In the genomic region with DNA sequence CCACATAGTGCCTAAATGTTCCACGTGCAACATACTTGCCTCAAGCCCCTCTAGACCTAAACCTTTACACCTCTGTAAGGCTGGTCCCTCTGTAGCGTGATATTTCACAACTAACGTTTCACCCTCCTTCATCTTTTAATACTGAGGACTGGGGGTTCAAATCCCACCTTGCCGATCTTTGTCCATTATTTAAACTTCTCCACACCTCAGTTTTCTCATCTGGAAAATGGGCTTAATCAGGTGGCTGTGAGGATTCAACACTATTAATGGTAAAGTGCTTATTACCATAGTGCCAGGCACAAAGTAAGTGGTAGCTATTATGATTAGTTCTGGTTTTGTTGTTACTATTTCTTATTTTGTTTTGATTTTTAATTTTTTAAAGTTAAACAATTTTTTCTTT, we compare ENCODE assay signal across 24 cellular contexts. TPM values are rescaled to one million over a fixed set of nuclear protein-coding genes. Genes with fewer than 3 reads are reported as not detected.
"Had no signal": no experiment of that assay in that cellular context is flagged by ENCODE, and none has a peak within 500 bp of the region (broad histone marks: within the 10 kb centered on the region; RNA-seq: fewer than 3 reads in every experiment).

No MANE protein-coding gene starts in this region.

- H3K9me2 ChIP-seq: SK-N-SH had no signal

- H3K9ac ChIP-seq: SK-N-SH had no signal

- H3K4me3 ChIP-seq: MG63 had no signal

- H3K9me3 ChIP-seq: MG63, SK-N-SH had no signal

- H3K27ac Mint-ChIP-seq: T-cell; T-helper 1 cell treated with Interleukin-12 subunit alpha and Interleukin-12 subunit beta and Interleukin-4 antibody, amounts not matched to agents 30 μg/mL and 1 μg/mL, for 36 hours had no signal

- H3K36me3 ChIP-seq: MG63 had no signal

- H3K9me3 Mint-ChIP-seq: T-cell; T-helper 1 cell treated with Interleukin-12 subunit alpha and Interleukin-12 subunit beta and Interleukin-4 antibody, amounts not matched to agents 30 μg/mL and 1 μg/mL, for 36 hours had no signal

- H3K36me3 Mint-ChIP-seq: T-cell had no signal

- H3K4me2 ChIP-seq: SK-N-SH had no signal

- H3K4me3 Mint-ChIP-seq: T-cell; T-helper 1 cell treated with Interleukin-12 subunit alpha and Interleukin-12 subunit beta and Interleukin-4 antibody, amounts not matched to agents 30 μg/mL and 1 μg/mL, for 36 hours had no signal

- FAIRE-seq: RCC 7860 had no signal

- ATAC-seq: T-cell had no signal

- DNase-seq: Karpas-422, KG1, NCI-H1092, NCI-H1105 treated with DMSO at 0.1 percent for 48 hours, NCI-H1417 treated with DMSO at 0.1 percent for 48 hours, NCI-H146, NCI-H1694 treated with DMSO at 0.1 percent for 48 hours, NCI-H1930, NCI-H2081, NCI-H2107, NCI-H2227 treated with DMSO at 0.1 percent for 48 hours, NCI-H524, NCI-H526 treated with DMSO at 0.1 percent for 48 hours, NCI-H748 treated with DMSO at 0.1 percent for 48 hours, RPMI8226, SHP77, SK-N-SH, T-cell had no signal

- H3K27me3 ChIP-seq: MG63 had no signal

RNA-seq across cellular contexts. Expression of gene ADAMTS10, which starts 7.5 kb away (rescaled TPM):
- total RNA-seq: HT1080, SK-MEL-5 had no signal

RNA-seq across cellular contexts. Expression of gene NFILZ, which starts 12.4 kb away (rescaled TPM):
- total RNA-seq: HT1080, NCI-H460, SK-MEL-5, T-cell had no signal
- polyA plus RNA-seq: SK-N-SH had no signal

RNA-seq across cellular contexts. Expression of gene MYO1F, which starts 40.7 kb away (rescaled TPM):
- total RNA-seq: HT1080 had no signal
